6 cellular contexts compared by ENCODE assay signal in genomic region chr11:43664295-43664694, GRCh38.
"Had no signal": no experiment of that assay in that cellular context is flagged by ENCODE, and none has a peak within 500 bp of the region (broad histone marks: within the 10 kb centered on the region; RNA-seq: fewer than 3 reads in every experiment).

No MANE protein-coding gene starts in this region.

- H3K9me3 Mint-ChIP-seq: IgD-negative memory B cell had no signal

- H3K36me3 Mint-ChIP-seq: IgD-negative memory B cell had no signal

- H3K27ac Mint-ChIP-seq: H9, IgD-negative memory B cell had no signal

- H3K4me3 Mint-ChIP-seq: H9, IgD-negative memory B cell had no signal

- H2AFZ ChIP-seq: GM23248 had no signal

- H3K4me1 Mint-ChIP-seq: IgD-negative memory B cell had no signal

- H3K4me3 ChIP-seq: GM23248 had no signal

- DNase-seq: GM23248, H9, HCEC 1CT had no signal

- H3K27ac ChIP-seq: GM23248, HL-60 had no signal

- H3K9ac ChIP-seq: GM23248 had no signal

- ATAC-seq: HepG2 had no signal
